Comparison of ENCODE assay signal across 9 cellular contexts in genomic region chr15:45376967-45377629, GRCh38. TPM values are rescaled to one million over a fixed set of nuclear protein-coding genes. Genes with fewer than 3 reads are reported as not detected.
DNase-seq lines count a peak whose midpoint lies in the region; ATAC-seq and TF ChIP-seq lines count a peak whose summit lies in the region.
"Had no signal": no experiment of that assay in that cellular context is flagged by ENCODE, and none has a peak within 500 bp of the region (broad histone marks: within the 10 kb centered on the region; RNA-seq: fewer than 3 reads in every experiment).

No MANE protein-coding gene starts in this region.

- DNase-seq in CD4-positive, CD25-positive, alpha-beta regulatory T cell = no peak
- DNase-seq in NCI-H524 treated with DMSO at 0.1 percent for 48 hours (lab: John Stamatoyannopoulos, UW) (peak; percentile 77), osteoblast (ENCODE audit: insufficient read length, low spot score, missing footprints) (no peak), sciatic nerve (ENCODE audit: low spot score) (no peak), amniotic stem cell (lab: John Stamatoyannopoulos, UW) (no peak)
- DNase-seq in effector memory CD8-positive, alpha-beta T cell = no peak
- DNase-seq: GF-D8 had no signal

- no peaks in the 10 kb centered on the region for H3K36me3 Mint-ChIP-seq in CD4-positive, CD25-positive, alpha-beta regulatory T cell
- H3K36me3 Mint-ChIP-seq in effector memory CD8-positive, alpha-beta T cell (ENCODE audit: insufficient read depth) = peaks cover 7% of the 10 kb centered on the region

- peak overlapping the region; percentile 16 to 78 (median 72) for H3K4me3 Mint-ChIP-seq in CD4-positive, CD25-positive, alpha-beta regulatory T cell
- H3K4me3 Mint-ChIP-seq in effector memory CD8-positive, alpha-beta T cell = peak overlapping the region; percentile 74 to 76

- H2AFZ ChIP-seq in osteoblast (ENCODE audit: low read length) = no peak overlapping the region

- no peak overlapping the region for H3K27ac ChIP-seq in CD4-positive, CD25-positive, alpha-beta regulatory T cell (ENCODE audit: insufficient read depth, low read length, poor library complexity, severe bottlenecking)
- H3K27ac ChIP-seq in osteoblast (ENCODE audit: low read depth, low read length) = no peak overlapping the region

- peaks cover 91% of the 10 kb centered on the region for H3K27me3 Mint-ChIP-seq in CD4-positive, CD25-positive, alpha-beta regulatory T cell
- peaks cover 77% of the 10 kb centered on the region in 2 donors for H3K27me3 Mint-ChIP-seq in effector memory CD8-positive, alpha-beta T cell

- no peaks in the 10 kb centered on the region for H3K36me3 ChIP-seq in CD4-positive, CD25-positive, alpha-beta regulatory T cell (ENCODE audit: control insufficient read depth, insufficient read depth, low read length)
- no peaks in the 10 kb centered on the region for H3K36me3 ChIP-seq in osteoblast (ENCODE audit: insufficient read depth, low read length)

- H3K4me1 ChIP-seq in CD4-positive, CD25-positive, alpha-beta regulatory T cell (ENCODE audit: control insufficient read depth, insufficient read depth, low read length, poor library complexity, severe bottlenecking) = peaks cover 20% of the 10 kb centered on the region
- H3K4me1 ChIP-seq in osteoblast (ENCODE audit: insufficient read depth, low read length) = peaks cover 11% of the 10 kb centered on the region

- H3K79me2 ChIP-seq in osteoblast (ENCODE audit: insufficient read depth, low read length) = no peaks in the 10 kb centered on the region

- peaks cover 0 to 6% (median 0%) of the 10 kb centered on the region in 7 donors for H3K9me3 Mint-ChIP-seq in CD4-positive, CD25-positive, alpha-beta regulatory T cell
- H3K9me3 Mint-ChIP-seq in effector memory CD8-positive, alpha-beta T cell = no peaks in the 10 kb centered on the region

- H4K20me1 ChIP-seq in osteoblast (ENCODE audit: insufficient read depth, low read length) = no peaks in the 10 kb centered on the region

- H3K4me1 Mint-ChIP-seq in CD4-positive, CD25-positive, alpha-beta regulatory T cell = peaks cover 4 to 17% (median 11%) of the 10 kb centered on the region in 4 donors
- peaks cover 9 to 21% of the 10 kb centered on the region in 2 donors for H3K4me1 Mint-ChIP-seq in effector memory CD8-positive, alpha-beta T cell (ENCODE audit: low read depth in 2 of 2)

- no peaks in the 10 kb centered on the region for H3K9me3 ChIP-seq in CD4-positive, CD25-positive, alpha-beta regulatory T cell (ENCODE audit: control insufficient read depth in 2 of 2, low read length in 2 of 2)
- H3K9me3 ChIP-seq in osteoblast (ENCODE audit: low read depth, low read length) = no peaks in the 10 kb centered on the region

- no peak for TF ChIP-seq CTCF in osteoblast (IDR thresholded peaks at IDR 0.05; ENCODE audit: extremely low read depth, low read depth, low read length)

- peaks cover 32% of the 10 kb centered on the region for H3K27me3 ChIP-seq in CD4-positive, CD25-positive, alpha-beta regulatory T cell (ENCODE audit: control insufficient read depth, insufficient read depth, low read length)
- H3K27me3 ChIP-seq in osteoblast (ENCODE audit: insufficient read depth, low read length) = peaks cover 65% of the 10 kb centered on the region

- H3K27ac Mint-ChIP-seq in CD4-positive, CD25-positive, alpha-beta regulatory T cell = no peak overlapping the region
- no peak overlapping the region for H3K27ac Mint-ChIP-seq in effector memory CD8-positive, alpha-beta T cell

- H3K4me2 ChIP-seq in osteoblast (ENCODE audit: insufficient read depth, low read length) = peak overlapping the region; percentile 78

- no peak overlapping the region for H3K4me3 ChIP-seq in CD4-positive, CD25-positive, alpha-beta regulatory T cell (ENCODE audit: low read depth, low read length)
- H3K4me3 ChIP-seq in osteoblast (ENCODE audit: insufficient read depth, low read length) = no peak overlapping the region

- ATAC-seq in CD4-positive, CD25-positive, alpha-beta regulatory T cell (ENCODE audit: low read depth in 2 of 2) = no peak
- no peak for ATAC-seq in effector memory CD8-positive, alpha-beta T cell (replicated peaks)
- no peak for ATAC-seq in sciatic nerve
- ATAC-seq in GM18511 (IDR thresholded peaks at IDR 0.05; ENCODE audit: unreplicated experiment) = no peak
- no peak for ATAC-seq in HG02798 (IDR thresholded peaks at IDR 0.05; ENCODE audit: poor library complexity, unreplicated experiment)

- intact Hi-C loops in sciatic nerve (cut with DNase I) = no loop called here

RNA-seq across cellular contexts. Expression of gene GATM, which starts 1.2 kb away (rescaled TPM):
- total RNA-seq in CD4-positive, CD25-positive, alpha-beta regulatory T cell = 1.0 TPM
- 1 to 10 TPM in 1 of 4 donors, under 1 TPM in 3; 0.16 to 1.0 (median 0.73) TPM for polyA plus RNA-seq in CD4-positive, CD25-positive, alpha-beta regulatory T cell
- total RNA-seq in osteoblast = 0.59 and 0.72 TPM in 2 replicates
- total RNA-seq in sciatic nerve = 288 TPM

Comparison
In these comparisons a context has a peak if more than half of its experiments do, and no peak if none do; other contexts are left out.
1. RNA of gene GATM, which starts 1.2 kb away (total RNA-seq): 288 TPM in sciatic nerve (single experiment); 1.0 TPM in CD4-positive, CD25-positive, alpha-beta regulatory T cell (single experiment) and 0.59 to 0.72 TPM in osteoblast; every median in the first group is over 100 times any median in the second.